In the genomic region with DNA sequence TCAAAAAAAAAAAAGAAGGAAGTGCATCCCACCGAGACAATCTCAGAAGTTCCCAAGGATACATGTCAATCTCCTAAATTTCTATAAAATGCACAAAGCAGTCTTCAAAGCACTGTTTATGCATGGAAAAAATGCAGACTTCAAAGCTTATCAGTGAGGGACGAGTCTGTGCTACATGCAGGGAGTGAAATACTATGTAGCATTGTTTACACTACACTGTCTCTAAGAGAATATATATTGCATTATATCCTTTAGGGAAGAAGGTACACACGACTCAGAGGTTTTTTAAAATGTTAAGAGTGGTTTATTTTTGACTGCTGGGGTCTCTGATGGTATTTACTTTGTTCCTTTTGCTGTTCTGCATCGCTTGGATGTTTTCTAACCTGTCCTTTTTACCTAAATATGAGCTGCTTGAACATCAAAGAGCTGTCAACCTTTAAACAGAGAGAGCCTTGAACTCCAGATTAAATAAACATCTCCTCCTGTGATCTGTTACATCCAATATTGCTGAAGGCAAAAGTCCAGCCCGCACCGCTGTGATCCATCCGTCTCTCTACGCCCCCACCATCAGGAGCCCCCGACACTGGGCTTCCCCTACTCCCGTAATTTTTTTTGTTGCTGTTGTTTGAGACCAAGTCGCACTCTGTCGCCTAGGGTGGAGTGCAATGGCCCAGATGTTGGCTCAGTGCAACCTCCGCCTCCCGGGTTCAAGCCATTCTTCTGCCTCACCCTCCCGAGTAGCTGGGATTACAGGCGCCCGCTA, we compare ENCODE assay signal across 8 cellular contexts. TPM values are rescaled to one million over a fixed set of nuclear protein-coding genes. Genes with fewer than 3 reads are reported as not detected.
A peak's percentile ranks its signal among the peaks of the same experiment; 100 is the strongest.
DNase-seq lines count a peak whose midpoint lies in the region; ATAC-seq, FAIRE-seq and TF ChIP-seq lines count a peak whose summit lies in the region.

No MANE protein-coding gene starts in this region.

- CTCF ChIA-PET in CD8-positive, alpha-beta T cell (lab: Charles Lee), result interaction anchor here (2.2 to 4.3 kb wide), 2 partner anchors 12 to 58 kb away, joined by 11 to 34 read pairs; no protein-coding TSS in a partner anchor
- CTCF ChIA-PET in endothelial cell of umbilical vein (lab: Charles Lee), result interaction anchor here (1.5 to 3.9 kb wide), 4 partner anchors 12 to 84 kb away, joined by 5 to 21 read pairs (median 11); a partner anchor contains a TSS

- H3K4me3 ChIP-seq in CD8-positive, alpha-beta T cell (ENCODE audit: low read depth, low read length), result peak overlapping the region; percentile 91
- H3K4me3 ChIP-seq in NT2/D1 (ENCODE audit: insufficient read length, low read depth), result peak overlapping the region; percentile 77
- peak overlapping the region in 2 of 3 experiments; percentile 56 to 77 for H3K4me3 ChIP-seq in endothelial cell of umbilical vein (replicated peaks in 1 of 3; ENCODE audit: insufficient read depth in 1 of 3, low read depth in 1 of 3, low read length in 3 of 3)
- H3K4me3 ChIP-seq in neuron (ENCODE audit: low read length), result peak overlapping the region; percentile 62

- no peak for TF ChIP-seq POLR2A in endothelial cell of umbilical vein (IDR thresholded peaks at IDR 0.05; ENCODE audit: low read depth, low read length)

- H3K9me1 ChIP-seq in endothelial cell of umbilical vein (replicated peaks; ENCODE audit: control insufficient read depth, extremely low read depth, insufficient read depth, low read length), result no peaks in the 10 kb centered on the region

- H3K27ac ChIP-seq in CD8-positive, alpha-beta T cell (ENCODE audit: low read depth, low read length), result peak overlapping the region; percentile 84
- no peak overlapping the region for H3K27ac ChIP-seq in endothelial cell of umbilical vein (ENCODE audit: insufficient read depth, low read depth, low read length)

- H4K20me1 ChIP-seq in endothelial cell of umbilical vein (replicated peaks; ENCODE audit: control insufficient read depth, extremely low read depth, insufficient read depth, low read length), result peaks cover 2% of the 10 kb centered on the region

- H3K27me3 Mint-ChIP-seq in CD8-positive, alpha-beta T cell (ENCODE audit: low read depth), result no peaks in the 10 kb centered on the region

- no peak for DNase-seq in CD8-positive, alpha-beta T cell
- DNase-seq in NT2/D1 (ENCODE audit: low read depth, low spot score) (no peak), endothelial cell of umbilical vein (ENCODE audit: low read depth, low spot score) (no peak), NCI-H226 (no peak), NCI-H345 (lab: John Stamatoyannopoulos, UW) (no peak), mucosa of gallbladder (ENCODE audit: low spot score) (no peak)

- H3K27ac Mint-ChIP-seq in CD8-positive, alpha-beta T cell, result peak overlapping the region; percentile 94

- no peak for TF ChIP-seq CTCF in CD8-positive, alpha-beta T cell (IDR thresholded peaks at IDR 0.05)
- no peak for TF ChIP-seq CTCF in endothelial cell of umbilical vein (IDR thresholded peaks at IDR 0.05; ENCODE audit: extremely low read depth in 1 of 2, insufficient read depth in 1 of 2, low read depth in 1 of 2, low read length in 2 of 2)

- POLR2A ChIA-PET in CD8-positive, alpha-beta T cell (lab: Charles Lee), result interaction anchor here (1.7 to 3.5 kb wide), 2 partner anchors 8 to 12 kb away, joined by 5 to 46 read pairs; a partner anchor contains a TSS
- POLR2A ChIA-PET in endothelial cell of umbilical vein (lab: Charles Lee), result no interaction called here

- dilution Hi-C loops in endothelial cell of umbilical vein (cut with MboI; ENCODE audit: extremely low pct_ligation_motif_present, low sequenced_read_pairs), result no loop called here

- intact Hi-C loops in CD8-positive, alpha-beta T cell (cut with DNase I, micrococcal nuclease), result no loop called here
- intact Hi-C loops in endothelial cell of umbilical vein (cut with micrococcal nuclease), result loop anchor here (2.0 to 10.0 kb wide), 3 partner anchors 65 to 717 kb away; a partner anchor contains a TSS

- peak overlapping the region; percentile 46 for H3K9ac ChIP-seq in NT2/D1 (ENCODE audit: insufficient read length, low read depth)
- peak overlapping the region; percentile 48 for H3K9ac ChIP-seq in endothelial cell of umbilical vein (replicated peaks; ENCODE audit: extremely low read depth, insufficient read depth, low read length)

- H3K79me2 ChIP-seq in endothelial cell of umbilical vein (ENCODE audit: control insufficient read depth, insufficient read depth, low read length), result peaks cover 47% of the 10 kb centered on the region

- H3K27me3 ChIP-seq in CD8-positive, alpha-beta T cell (ENCODE audit: insufficient read depth, low read length), result no peaks in the 10 kb centered on the region
- H3K27me3 ChIP-seq in NT2/D1 (ENCODE audit: insufficient read depth, insufficient read length) (no peaks in the 10 kb centered on the region), endothelial cell of umbilical vein (ENCODE audit: control insufficient read depth in 2 of 2, insufficient read depth in 2 of 2, low read length in 2 of 2) (no peaks in the 10 kb centered on the region), neuron (ENCODE audit: insufficient read depth, low read length) (no peaks in the 10 kb centered on the region)

- peaks cover 27% of the 10 kb centered on the region for H3K4me1 ChIP-seq in CD8-positive, alpha-beta T cell (ENCODE audit: insufficient read depth, low read length)
- H3K4me1 ChIP-seq in NT2/D1 (ENCODE audit: insufficient read depth, insufficient read length) (no peaks in the 10 kb centered on the region), endothelial cell of umbilical vein (ENCODE audit: control insufficient read depth, extremely low read depth, insufficient read depth, low read length) (peaks cover 12% of the 10 kb centered on the region), neuron (ENCODE audit: insufficient read depth, low read length) (peaks cover 8% of the 10 kb centered on the region)

- H3K4me2 ChIP-seq in endothelial cell of umbilical vein (ENCODE audit: insufficient read depth, low read length), result peak overlapping the region; percentile 91

- no peaks in the 10 kb centered on the region for H3K9me3 Mint-ChIP-seq in CD8-positive, alpha-beta T cell

- peaks cover 48% of the 10 kb centered on the region for H3K4me1 Mint-ChIP-seq in CD8-positive, alpha-beta T cell (ENCODE audit: low read depth)

- ATAC-seq in CD8-positive, alpha-beta T cell, result no peak
- no peak for ATAC-seq in HG02623 (IDR thresholded peaks at IDR 0.05; ENCODE audit: unreplicated experiment)

- peaks cover 11% of the 10 kb centered on the region for H3K36me3 Mint-ChIP-seq in CD8-positive, alpha-beta T cell

- FAIRE-seq in endothelial cell of umbilical vein (lab: Jason Lieb, UNC), result peak; percentile 18

- no peaks in the 10 kb centered on the region for H3K36me3 ChIP-seq in CD8-positive, alpha-beta T cell (ENCODE audit: insufficient read depth, low read length)
- H3K36me3 ChIP-seq in NT2/D1 (ENCODE audit: insufficient read depth, insufficient read length, low read length) (peaks cover 12% of the 10 kb centered on the region), endothelial cell of umbilical vein (ENCODE audit: control insufficient read depth in 2 of 2, extremely low read depth in 1 of 2, insufficient read depth in 2 of 2, low read length in 2 of 2) (no peaks in the 10 kb centered on the region), neuron (ENCODE audit: insufficient read depth, low read length) (no peaks in the 10 kb centered on the region)

- H2AFZ ChIP-seq in endothelial cell of umbilical vein (ENCODE audit: low read depth, low read length) (peak overlapping the region; percentile 21), neuron (ENCODE audit: low read depth, low read length) (peak overlapping the region; percentile 22)

- no TSS peak for BruUV-seq in endothelial cell of umbilical vein (replicated peaks; lab: Mats Ljungman, UMichigan)

- no peaks in the 10 kb centered on the region for H3K9me3 ChIP-seq in CD8-positive, alpha-beta T cell (ENCODE audit: low read length)
- H3K9me3 ChIP-seq in NT2/D1 (ENCODE audit: insufficient read depth, low read length) (peaks cover 7% of the 10 kb centered on the region), endothelial cell of umbilical vein (replicated peaks; ENCODE audit: control insufficient read depth, insufficient read depth, low read length) (no peaks in the 10 kb centered on the region), neuron (ENCODE audit: low read length) (no peaks in the 10 kb centered on the region)

- H3K4me3 Mint-ChIP-seq in CD8-positive, alpha-beta T cell, result peak overlapping the region; percentile 82

TF ChIP-seq in endothelial cell of umbilical vein, 7 proteins besides CTCF, POLR2A, EP300 and RAD21 (continues in another document):
- no peak for TF ChIP-seq JUN (IDR thresholded peaks at IDR 0.05; ENCODE audit: borderline replicate concordance, insufficient read depth, insufficient read length, low read depth)
- TF ChIP-seq POLR2AphosphoS5 (IDR thresholded peaks at IDR 0.05; ENCODE audit: insufficient read depth, low read depth, low read length), result no peak
- TF ChIP-seq FOS (IDR thresholded peaks at IDR 0.05; ENCODE audit: borderline replicate concordance, insufficient read depth, low read length), result no peak
- TF ChIP-seq EZH2 (IDR thresholded peaks at IDR 0.05; ENCODE audit: borderline replicate concordance, low read depth, low read length, severe bottlenecking), result no peak
- TF ChIP-seq GATA2 (IDR thresholded peaks at IDR 0.05; ENCODE audit: insufficient read depth, insufficient read length, low read depth, low read length), result no peak

RNA-seq across cellular contexts. Expression of a gene that starts 1.4 kb away (rescaled TPM):
- 10 to 100 TPM; 34.7 to 46.8 TPM for total RNA-seq in CD8-positive, alpha-beta T cell
- total RNA-seq in endothelial cell of umbilical vein, result 28.7 and 31.8 TPM in 2 replicates
- 17.1 and 19.1 TPM in 2 replicates for polyA plus RNA-seq in endothelial cell of umbilical vein
- polyA plus RNA-seq in endothelial cell of umbilical vein (2011; cell fraction: cytosol; rRNA removed), result 7.9 and 9.7 TPM in 2 replicates
- 53.6 and 60.9 TPM in 2 replicates for polyA plus RNA-seq in endothelial cell of umbilical vein (2011; cell fraction: nucleus; rRNA removed)
- polyA plus RNA-seq in endothelial cell of umbilical vein (2012), result 13.5 and 18.7 TPM in 2 replicates
- 21.7 and 24.5 TPM in 2 replicates for polyA minus RNA-seq in endothelial cell of umbilical vein
- 15.0 TPM for polyA minus RNA-seq in endothelial cell of umbilical vein (2011; cell fraction: cytosol; rRNA and poly(A)+ RNA removed)
- 19.8 and 25.0 TPM in 2 replicates for polyA minus RNA-seq in endothelial cell of umbilical vein (2011; cell fraction: nucleus; rRNA and poly(A)+ RNA removed)
- total RNA-seq in mucosa of gallbladder, result 36.7 TPM

RNA-seq across cellular contexts. Expression of a gene that starts 9.9 kb away (rescaled TPM):
- total RNA-seq in CD8-positive, alpha-beta T cell, result 100 to 1,000 TPM; 104 to 108 TPM
- total RNA-seq in endothelial cell of umbilical vein, result 94.5 and 99.9 TPM in 2 replicates
- polyA plus RNA-seq in endothelial cell of umbilical vein, result 33.7 and 40.7 TPM in 2 replicates
- 46.7 and 58.4 TPM in 2 replicates for polyA plus RNA-seq in endothelial cell of umbilical vein (2011; cell fraction: cytosol; rRNA removed)
- 32.9 and 37.4 TPM in 2 replicates for polyA plus RNA-seq in endothelial cell of umbilical vein (2011; cell fraction: nucleus; rRNA removed)
- 157 and 161 TPM in 2 replicates for polyA plus RNA-seq in endothelial cell of umbilical vein (2012)
- 27.2 and 32.8 TPM in 2 replicates for polyA minus RNA-seq in endothelial cell of umbilical vein
- polyA minus RNA-seq in endothelial cell of umbilical vein (2011; cell fraction: cytosol; rRNA and poly(A)+ RNA removed), result 27.1 TPM
- polyA minus RNA-seq in endothelial cell of umbilical vein (2011; cell fraction: nucleus; rRNA and poly(A)+ RNA removed), result 27.2 and 31.7 TPM in 2 replicates
- 55.9 TPM for total RNA-seq in mucosa of gallbladder
